Comparison of ENCODE assay signal across 6 cellular contexts in the genomic region with DNA sequence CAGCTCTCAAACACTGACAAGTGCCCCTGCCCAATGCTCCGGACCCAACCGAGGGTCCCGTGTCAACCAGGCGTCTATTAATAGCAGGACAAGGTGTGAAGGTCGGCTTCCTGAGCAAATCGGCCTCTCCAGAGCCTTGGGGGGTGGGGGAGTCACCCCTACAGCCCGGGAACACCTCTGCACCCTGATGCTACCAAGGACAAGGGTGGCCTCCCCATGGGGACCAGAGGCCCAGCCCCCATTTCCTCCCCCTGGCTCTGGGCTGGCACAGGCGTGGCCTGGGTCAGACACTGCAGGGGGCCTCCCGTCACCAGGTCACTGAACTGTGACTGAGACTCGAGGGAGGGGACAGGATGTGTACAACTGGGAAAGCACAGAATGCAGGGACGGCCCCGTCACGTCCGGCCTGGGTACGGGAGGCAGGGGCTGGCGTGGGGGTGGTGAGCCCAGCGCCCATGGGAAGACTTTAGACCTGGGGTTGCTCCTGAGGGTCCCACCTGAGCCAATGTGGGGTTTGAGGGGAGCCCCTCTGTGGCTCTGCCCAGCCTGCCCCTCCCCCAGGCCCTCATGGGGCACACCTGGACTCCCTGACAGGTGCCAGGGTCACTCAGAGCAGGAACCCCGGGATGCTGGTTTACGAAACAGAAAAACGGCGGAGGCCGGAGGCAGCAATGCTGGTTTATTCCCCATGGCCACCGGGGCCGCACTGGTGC. TPM values are rescaled to one million over a fixed set of nuclear protein-coding genes. Genes with fewer than 3 reads are reported as not detected.
DNase-seq lines count a peak whose midpoint lies in the region; ATAC-seq and TF ChIP-seq lines count a peak whose summit lies in the region.

No MANE protein-coding gene starts in this region.

- WGBS in hepatocyte (ENCODE audit: low lambda C conversion rate, missing lambda C conversion rate), result 55% methylated on average over 23 of the region's 24 CpGs

- no peaks in the 10 kb centered on the region for H3K27me3 Mint-ChIP-seq in activated CD8-positive, alpha-beta T cell treated with anti-CD3 and anti-CD28 coated beads for 36 hours

- peak overlapping the region; percentile 91 for H3K27ac ChIP-seq in hepatocyte

- H4K20me1 ChIP-seq in hepatocyte (ENCODE audit: insufficient read depth, poor library complexity, severe bottlenecking), result peaks cover 6% of the 10 kb centered on the region

- H3K4me1 ChIP-seq in hepatocyte (ENCODE audit: insufficient read depth), result peaks cover 15% of the 10 kb centered on the region

- H3K4me3 ChIP-seq in hepatocyte, result peak overlapping the region; percentile 82

- peak overlapping the region; percentile 95 for H3K27ac Mint-ChIP-seq in activated CD8-positive, alpha-beta T cell treated with anti-CD3 and anti-CD28 coated beads for 36 hours

- H2AFZ ChIP-seq in hepatocyte, result no peak overlapping the region

- H3K9me3 Mint-ChIP-seq in activated CD8-positive, alpha-beta T cell treated with anti-CD3 and anti-CD28 coated beads for 36 hours, result no peaks in the 10 kb centered on the region

- H3K27me3 ChIP-seq in hepatocyte, result no peaks in the 10 kb centered on the region

- H3K79me2 ChIP-seq in hepatocyte, result peaks cover 15% of the 10 kb centered on the region

- DNase-seq in activated CD8-positive, alpha-beta T cell treated with anti-CD3 and anti-CD28 coated beads for 36 hours, result peak; percentile 96
- DNase-seq in hepatocyte (ENCODE audit: low spot score), result peak; percentile 73
- DNase-seq in stimulated activated CD8-positive, alpha-beta memory T cell treated with anti-CD3 and anti-CD28 coated beads, Interleukin-7, amount 100 ng/mL, for 24 hours (ENCODE audit: low read depth), result peak; percentile 55
- DNase-seq in hepatic stellate cell (ENCODE audit: low spot score), result no peak

- intact Hi-C loops in activated CD8-positive, alpha-beta T cell treated with anti-CD3 and anti-CD28 coated beads for 36 hours (cut with micrococcal nuclease), result no loop called here

- CTCF ChIA-PET in activated CD8-positive, alpha-beta T cell treated with anti-CD3 and anti-CD28 coated beads for 36 hours (lab: Charles Lee), result interaction anchor here (1.4 to 2.9 kb wide), 3 partner anchors 30 to 52 kb away, joined by 3 to 9 read pairs (median 3); no protein-coding TSS in a partner anchor

- peak overlapping the region; percentile 87 for H3K4me3 Mint-ChIP-seq in activated CD8-positive, alpha-beta T cell treated with anti-CD3 and anti-CD28 coated beads for 36 hours

- no peaks in the 10 kb centered on the region for H3K36me3 ChIP-seq in hepatocyte (replicated peaks; ENCODE audit: insufficient read depth, low read depth)

- TF ChIP-seq CTCF in activated CD8-positive, alpha-beta T cell treated with anti-CD3 and anti-CD28 coated beads for 36 hours (IDR thresholded peaks at IDR 0.05), result no peak
- TF ChIP-seq CTCF in hepatocyte (IDR thresholded peaks at IDR 0.05; ENCODE audit: poor library complexity), result no peak

- H3K9me3 ChIP-seq in hepatocyte (ENCODE audit: low read depth), result no peaks in the 10 kb centered on the region

- no peaks in the 10 kb centered on the region for H3K9me2 ChIP-seq in hepatocyte (replicated peaks; ENCODE audit: insufficient read depth)

- peak; percentile 79 for ATAC-seq in GM18511 (IDR thresholded peaks at IDR 0.05; ENCODE audit: unreplicated experiment)
- peak; percentile 77 for ATAC-seq in HG03175 (IDR thresholded peaks at IDR 0.05; ENCODE audit: unreplicated experiment)
- peak; percentile 92 for ATAC-seq in activated CD8-positive, alpha-beta T cell treated with anti-CD3 and anti-CD28 coated beads for 36 hours

- peak overlapping the region; percentile 99 for H3K4me2 ChIP-seq in hepatocyte

- H3K36me3 Mint-ChIP-seq in activated CD8-positive, alpha-beta T cell treated with anti-CD3 and anti-CD28 coated beads for 36 hours (ENCODE audit: low read depth), result peaks cover 21% of the 10 kb centered on the region

- POLR2A ChIA-PET in activated CD8-positive, alpha-beta T cell treated with anti-CD3 and anti-CD28 coated beads for 36 hours (lab: Charles Lee), result interaction anchor here (0.8 to 5.5 kb wide), 5 partner anchors 11 to 130 kb away, joined by 3 to 28 read pairs (median 4); partner anchors contain the start of gene MVD

- peaks cover 10% of the 10 kb centered on the region for H3K4me1 Mint-ChIP-seq in activated CD8-positive, alpha-beta T cell treated with anti-CD3 and anti-CD28 coated beads for 36 hours (ENCODE audit: low read depth)

RNA-seq across cellular contexts. Expression of gene CYBA, which starts 0.6 kb away (rescaled TPM):
- 100 to 1,000 TPM; 230 to 236 TPM for total RNA-seq in activated CD8-positive, alpha-beta T cell treated with anti-CD3 and anti-CD28 coated beads for 36 hours
- 196 and 255 TPM in 2 replicates for total RNA-seq in hepatocyte
- polyA plus RNA-seq in hepatocyte, result 419 and 516 TPM in 2 replicates

RNA-seq across cellular contexts. Expression of gene MVD, which starts 11.5 kb away (rescaled TPM):
- total RNA-seq in activated CD8-positive, alpha-beta T cell treated with anti-CD3 and anti-CD28 coated beads for 36 hours, result 10 to 100 TPM; 83.1 to 89.9 TPM
- total RNA-seq in hepatocyte, result 71.9 and 78.6 TPM in 2 replicates
- 142 and 152 TPM in 2 replicates for polyA plus RNA-seq in hepatocyte

RNA-seq across cellular contexts. Expression of gene IL17C, which starts 13.1 kb away (rescaled TPM):
- under 1 TPM in 1 of 2 experiments, not detected in 1; 0.31 TPM for total RNA-seq in activated CD8-positive, alpha-beta T cell treated with anti-CD3 and anti-CD28 coated beads for 36 hours
- 0.40 TPM in 1 of 2 replicates, not detected in the other for total RNA-seq in hepatocyte
- polyA plus RNA-seq in hepatocyte, result 0.57 and 0.79 TPM in 2 replicates

RNA-seq across cellular contexts. Expression of gene SNAI3, which starts 34.9 kb away (rescaled TPM):
- 1 to 10 TPM; 5.2 to 5.3 TPM for total RNA-seq in activated CD8-positive, alpha-beta T cell treated with anti-CD3 and anti-CD28 coated beads for 36 hours
- total RNA-seq in hepatocyte, result 1.7 and 2.5 TPM in 2 replicates
- polyA plus RNA-seq in hepatocyte, result 4.1 and 5.0 TPM in 2 replicates

RNA-seq across cellular contexts. Expression of gene RNF166, which starts 54.8 kb away (rescaled TPM):
- 10 to 100 TPM; 80.7 to 82.4 TPM for total RNA-seq in activated CD8-positive, alpha-beta T cell treated with anti-CD3 and anti-CD28 coated beads for 36 hours
- total RNA-seq in hepatocyte, result 10.1 and 14.0 TPM in 2 replicates
- polyA plus RNA-seq in hepatocyte, result 14.3 and 16.8 TPM in 2 replicates
